8 cellular contexts compared by ENCODE assay signal in genomic region chr18:24397694-24398365, GRCh38. TPM values are rescaled to one million over a fixed set of nuclear protein-coding genes. Genes with fewer than 3 reads are reported as not detected.
DNase-seq lines count a peak whose midpoint lies in the region; ATAC-seq and TF ChIP-seq lines count a peak whose summit lies in the region.

Gene OSBPL1A, minus strand, starts transcription at chr18:24397824. Its CDS starts 20,291 bp downstream, at chr18:24377533.

- H3K79me2 ChIP-seq in DOHH2 (ENCODE audit: control insufficient read depth, low read length) = no peaks in the 10 kb centered on the region

- no peaks in the 10 kb centered on the region for H3K9me3 ChIP-seq in DOHH2 (ENCODE audit: control insufficient read depth, insufficient read depth, low read length)

- H3K4me2 ChIP-seq in DOHH2 (ENCODE audit: low read length) = peak within 1 kb of the TSS; percentile 64

- ATAC-seq in HG03457 (IDR thresholded peaks at IDR 0.05; ENCODE audit: unreplicated experiment) (peak; percentile 66), left colon (peak; percentile 96), GM19328 (IDR thresholded peaks at IDR 0.05; ENCODE audit: unreplicated experiment) (no peak)

- H4K20me1 ChIP-seq in DOHH2 (ENCODE audit: control insufficient read depth, insufficient read depth, low read depth, low read length) = no peaks in the 10 kb centered on the region

- DNase-seq in NCI-H69 (lab: John Stamatoyannopoulos, UW) (peak; percentile 100), dedifferentiated amniotic fluid mesenchymal stem cell (ENCODE audit: extremely low spot score) (peak; percentile 74), left colon (peak; percentile 96 to 97)
- peak; percentile 74 to 76 for DNase-seq in activated CD4-positive, alpha-beta T cell treated with anti-CD3 and anti-CD28 coated beads, Interleukin-2, amount 50 U/mL, for 4 hours
- DNase-seq in stimulated activated CD4-positive, alpha-beta T cell treated with anti-CD3 and anti-CD28 coated beads, Interleukin-1b, Interleukin-23, amount 100 ng/mL, for 1 hour (ENCODE audit: low read depth in 2 of 2) = peak; percentile 55 to 57

- peak within 1 kb of the TSS; percentile 67 for H3K4me3 ChIP-seq in DOHH2 (ENCODE audit: low read length)

- no peaks in the 10 kb centered on the region for H3F3A ChIP-seq in DOHH2 (ENCODE audit: control insufficient read depth, insufficient read depth)

- intact Hi-C loops in left colon (cut with DNase I, micrococcal nuclease) = no loop called here

- peaks cover 13% of the 10 kb centered on the region for H3K4me1 ChIP-seq in DOHH2 (ENCODE audit: control insufficient read depth, low read length)

- TF ChIP-seq CTCF in DOHH2 (IDR thresholded peaks at IDR 0.05; ENCODE audit: low read depth, low read length, poor library complexity, severe bottlenecking) = no peak

- no peaks in the 10 kb centered on the region for H3K36me3 ChIP-seq in DOHH2 (ENCODE audit: control insufficient read depth, low read length)

- peaks cover 46% of the 10 kb centered on the region for H3K27me3 ChIP-seq in DOHH2 (ENCODE audit: control insufficient read depth, low read length)

- no peaks in the 10 kb centered on the region for H3K9me2 ChIP-seq in DOHH2 (replicated peaks; ENCODE audit: control insufficient read depth, low read length)

- H3K27ac ChIP-seq in DOHH2 (ENCODE audit: low read depth, low read length) = no peak within 1 kb of the TSS

RNA-seq across cellular contexts. Expression of gene OSBPL1A, which starts in this region (rescaled TPM):
- total RNA-seq in left colon = 10 to 100 TPM; 39.8 to 50.7 TPM
